ENCODE assay signal across 19 cellular contexts in genomic region chr12:6947615-6948014, GRCh38. TPM values are rescaled to one million over a fixed set of nuclear protein-coding genes. Genes with fewer than 3 reads are reported as not detected.
DNase-seq lines count a peak whose midpoint lies in the region; ATAC-seq, FAIRE-seq and TF ChIP-seq lines count a peak whose summit lies in the region.
"Had no signal": no experiment of that assay in that cellular context is flagged by ENCODE, and none has a peak within 500 bp of the region (broad histone marks: within the 10 kb centered on the region; RNA-seq: fewer than 3 reads in every experiment).

No MANE protein-coding gene starts in this region.

- CTCF ChIA-PET in HEK293 (lab: Yijun Ruan, JAX) (interaction anchor here (0.7 to 6.8 kb wide), 6 partner anchors 9 to 145 kb away, joined by 3 to 138 read pairs (median 4); no protein-coding TSS in a partner anchor), K562 (lab: Yijun Ruan, JAX; ENCODE audit: low intra/inter-chr PET ratio) (no interaction called here)

- H3K4me1 Mint-ChIP-seq in activated T-cell treated with anti-CD3 and anti-CD28 coated beads, Interleukin-2, amount 50 U/mL, for 24 hours (ENCODE audit: low read depth): peaks cover 82% of the 10 kb centered on the region
- peaks cover 30% of the 10 kb centered on the region for H3K4me1 Mint-ChIP-seq in osteocyte (ENCODE audit: unreplicated experiment)

- peaks cover 13% of the 10 kb centered on the region for H3K79me2 ChIP-seq in K562 (ENCODE audit: control insufficient read depth, insufficient read depth, low read length)

- H3K9me3 Mint-ChIP-seq in activated T-cell treated with anti-CD3 and anti-CD28 coated beads, Interleukin-2, amount 50 U/mL, for 24 hours: no peaks in the 10 kb centered on the region
- H3K9me3 Mint-ChIP-seq in osteocyte (ENCODE audit: unreplicated experiment): no peaks in the 10 kb centered on the region

- 79% methylated on average over 4 of the region's 8 CpGs for WGBS in K562 (ENCODE audit: insufficient coverage, low coverage, missing lambda C conversion rate)

- TF ChIP-seq CTCF in HEK293 (tag by site-specific recombination; IDR thresholded peaks at IDR 0.05): no peak
- no peak for TF ChIP-seq CTCF in K562 (IDR thresholded peaks at IDR 0.05 in 2 of 3, conservative IDR thresholded peaks at IDR 0.05 in 1 of 3; ENCODE audit: insufficient read depth in 2 of 3, low read depth in 1 of 3, low read length in 3 of 3)
- TF ChIP-seq CTCF in osteocyte (IDR thresholded peaks at IDR 0.05): no peak

- H3K9ac ChIP-seq in K562 (ENCODE audit: insufficient read depth in 1 of 2, low read depth in 2 of 2, low read length in 2 of 2): no peak overlapping the region

- H3K27ac Mint-ChIP-seq in activated T-cell treated with anti-CD3 and anti-CD28 coated beads, Interleukin-2, amount 50 U/mL, for 24 hours: peak overlapping the region; percentile 98
- peak overlapping the region; percentile 34 for H3K27ac Mint-ChIP-seq in osteocyte (ENCODE audit: unreplicated experiment)

- FAIRE-seq in K562 (lab: Jason Lieb, UNC): no peak

- no peak for TF ChIP-seq POLR2A in K562 (conservative IDR thresholded peaks at IDR 0.05)

- BruUV-seq in K562 (replicated peaks; lab: Mats Ljungman, UMichigan): no TSS peak

- no peak overlapping the region for H3K4me2 ChIP-seq in K562 (ENCODE audit: insufficient read depth, low read length)

- ATAC-seq in K562 (no peak), HG03175 (IDR thresholded peaks at IDR 0.05; ENCODE audit: unreplicated experiment) (no peak)

- H3K36me3 ChIP-seq in HEK293 (ENCODE audit: control insufficient read depth in 2 of 2, insufficient read depth in 1 of 2, low read length in 2 of 2) (peaks cover 0 to 10% of the 10 kb centered on the region in 2 experiments; a peak in 1 of 3 replicates), K562 (ENCODE audit: control insufficient read depth, insufficient read depth, low read length) (peaks cover 4% of the 10 kb centered on the region; the same call in 1 of the 3 replicates)
- H3K36me3 ChIP-seq: colonic mucosa had no signal

- no peaks in the 10 kb centered on the region for H4K20me1 ChIP-seq in K562 (replicated peaks; ENCODE audit: control insufficient read depth, insufficient read depth, low read length)

- no peak overlapping the region for H3K27ac ChIP-seq in HEK293 (ENCODE audit: extremely low read depth, low read depth, low read length)
- no peak overlapping the region for H3K27ac ChIP-seq in K562 (ENCODE audit: extremely low read depth, low read depth, low read length)
- H3K27ac ChIP-seq: thoracic aorta had no signal

- POLR2A ChIA-PET in HEK293 (lab: Yijun Ruan, JAX): interaction anchor here (0.7 to 4.9 kb wide), 5 partner anchors 21 to 988 kb away, joined by 3 to 32 read pairs (median 6); partner anchors contain the start of genes LPCAT3 and SLC2A3
- POLR2A ChIA-PET in K562 (lab: Yijun Ruan, JAX): interaction anchor here (0.7 to 6.3 kb wide), 4 partner anchors 11 to 27 kb away, joined by 3 to 98 read pairs (median 4); no protein-coding TSS in a partner anchor

- DNase-seq in activated T-cell treated with anti-CD3 and anti-CD28 coated beads, Interleukin-2, amount 50 U/mL, for 24 hours: no peak
- DNase-seq in activated T-cell treated with anti-CD3 and anti-CD28 coated beads for 4 hours: no peak
- no peak for DNase-seq in K562 (ENCODE audit: extremely low read depth in 1 of 4, low spot score in 3 of 4)
- DNase-seq in osteocyte (ENCODE audit: extremely low spot score, unreplicated experiment): no peak
- no peak for DNase-seq in effector CD8-positive, alpha-beta T cell (lab: John Stamatoyannopoulos, UW)
- DNase-seq in DMS 273 treated with DMSO at 0.1 percent for 48 hours (lab: John Stamatoyannopoulos, UW): no peak
- DNase-seq: colonic mucosa, DMS53, KG1, NCI-H146, OCI-M1 had no signal

- TF ChIP-seq EP300 in K562 (IDR thresholded peaks at IDR 0.05; ENCODE audit: low read length): no peak

- no peak for TF ChIP-seq RAD21 in K562 (CRISPR knock-in tag; conservative IDR thresholded peaks at IDR 0.05 in 1 of 2, IDR thresholded peaks at IDR 0.05 in 1 of 2)

- H3K27me3 ChIP-seq in K562 (ENCODE audit: control insufficient read depth in 2 of 2, insufficient read depth in 2 of 2, low read length in 2 of 2): no peaks in the 10 kb centered on the region
- H3K27me3 ChIP-seq: colonic mucosa had no signal

- H2AFZ ChIP-seq in K562 (ENCODE audit: low read depth, low read length): no peak overlapping the region

- intact Hi-C loops in K562 (cut with micrococcal nuclease): no loop called here

- in situ Hi-C loops in K562 (cut with MboI): no loop called here

- peak overlapping the region; percentile 41 for H3K4me3 Mint-ChIP-seq in activated T-cell treated with anti-CD3 and anti-CD28 coated beads, Interleukin-2, amount 50 U/mL, for 24 hours
- H3K4me3 Mint-ChIP-seq in osteocyte (ENCODE audit: unreplicated experiment): no peak overlapping the region

- H3K27me3 Mint-ChIP-seq in activated T-cell treated with anti-CD3 and anti-CD28 coated beads, Interleukin-2, amount 50 U/mL, for 24 hours: no peaks in the 10 kb centered on the region
- H3K27me3 Mint-ChIP-seq in osteocyte (ENCODE audit: unreplicated experiment): no peaks in the 10 kb centered on the region

- no peak overlapping the region for H3K4me3 ChIP-seq in HEK293 (ENCODE audit: low read depth, low read length)
- H3K4me3 ChIP-seq in K562: no peak overlapping the region
- H3K4me3 ChIP-seq: lung, thoracic aorta had no signal

- H3K9me3 ChIP-seq in HEK293 (ENCODE audit: control insufficient read depth, insufficient read depth, low read depth, low read length) (no peaks in the 10 kb centered on the region), K562 (replicated peaks; ENCODE audit: control insufficient read depth, insufficient read depth, low read depth, low read length) (no peaks in the 10 kb centered on the region)
- H3K9me3 ChIP-seq: colonic mucosa, thoracic aorta had no signal

- H3K4me1 ChIP-seq in HEK293 (ENCODE audit: control insufficient read depth, insufficient read depth, low read length): peaks cover 14% of the 10 kb centered on the region
- H3K4me1 ChIP-seq in K562 (replicated peaks in 1 of 2; ENCODE audit: control insufficient read depth in 2 of 2, insufficient read depth in 2 of 2, low read length in 2 of 2): peaks cover 13 to 54% of the 10 kb centered on the region in 2 experiments

- H3K36me3 Mint-ChIP-seq in activated T-cell treated with anti-CD3 and anti-CD28 coated beads, Interleukin-2, amount 50 U/mL, for 24 hours (ENCODE audit: low read depth): peaks cover 53% of the 10 kb centered on the region
- H3K36me3 Mint-ChIP-seq in osteocyte (ENCODE audit: unreplicated experiment): peaks cover 9% of the 10 kb centered on the region

- H3K9me1 ChIP-seq in K562 (ENCODE audit: control insufficient read depth, insufficient read depth, low read length): no peaks in the 10 kb centered on the region

RNA-seq across cellular contexts. Expression of gene PTPN6, which starts 3.5 kb away (rescaled TPM):
- total RNA-seq in K562 (2011; cell fraction: chromatin; rRNA removed; ENCODE audit: low replicate concordance): 2.3 and 4.5 TPM in 2 replicates
- total RNA-seq in K562 (2011; cell fraction: nucleolus; rRNA removed): 3.3 and 4.3 TPM in 2 replicates
- total RNA-seq in K562 (2011; cell fraction: nucleoplasm; rRNA removed): 2.6 and 2.8 TPM in 2 replicates
- total RNA-seq in K562 (2014; rRNA removed) (5.1 and 7.3 TPM in 2 replicates), K562 (2014; rRNA removed; fragmentation: Illumina TruSeq; extraction: Trizol) (1.5 and 1.6 TPM in 2 replicates), K562 (2015; rRNA removed; fragmentation: Illumina TruSeq; extraction: Trizol) (2.7 and 4.4 TPM in 2 replicates), K562 (2021) (4.1 and 6.4 TPM in 2 replicates), osteocyte (0.29 and 0.94 TPM in 2 replicates)
- polyA plus RNA-seq in K562 (2011; rRNA removed) (3.9 and 7.5 TPM in 2 replicates), K562 (2014; fragmentation: Illumina TruSeq; extraction: Trizol) (5.1 and 5.6 TPM in 2 replicates), K562 (2014; fragmentation: Nextera tagmentation; extraction: Ambion mirVana) (1 to 10 TPM; 2.0 to 3.0 TPM), K562 (2014; rRNA removed) (4.4 and 4.7 TPM in 2 replicates)
- polyA plus RNA-seq in K562 (2011; cell fraction: cytosol; rRNA removed): 5.1 and 8.7 TPM in 2 replicates
- polyA plus RNA-seq in K562 (2011; cell fraction: nucleus; rRNA removed): 8.0 and 10.0 TPM in 2 replicates
- polyA plus RNA-seq in K562 (2012): 6.6 and 9.3 TPM in 2 replicates
- polyA minus RNA-seq in K562 (2011; rRNA and poly(A)+ RNA removed): 2.0 and 5.6 TPM in 2 replicates
- polyA minus RNA-seq in K562 (2011; cell fraction: cytosol; rRNA and poly(A)+ RNA removed): 1.6 and 10.2 TPM in 2 replicates
- polyA minus RNA-seq in K562 (2011; cell fraction: nucleus; rRNA and poly(A)+ RNA removed): 2.0 and 5.2 TPM in 2 replicates

RNA-seq across cellular contexts. Expression of gene C12orf57, which starts 3.8 kb away (rescaled TPM):
- 30.7 and 66.4 TPM in 2 replicates for total RNA-seq in K562 (2011; cell fraction: chromatin; rRNA removed; ENCODE audit: low replicate concordance)
- total RNA-seq in K562 (2011; cell fraction: nucleolus; rRNA removed): 89.2 and 92.8 TPM in 2 replicates
- total RNA-seq in K562 (2011; cell fraction: nucleoplasm; rRNA removed): 81.8 and 119 TPM in 2 replicates
- total RNA-seq in K562 (2014; rRNA removed): 131 and 140 TPM in 2 replicates
- 22.9 and 26.7 TPM in 2 replicates for total RNA-seq in K562 (2014; rRNA removed; fragmentation: Illumina TruSeq; extraction: Trizol)
- 113 and 115 TPM in 2 replicates for total RNA-seq in K562 (2015; rRNA removed; fragmentation: Illumina TruSeq; extraction: Trizol)
- 104 and 113 TPM in 2 replicates for total RNA-seq in K562 (2021)
- 190 and 317 TPM in 2 replicates for polyA plus RNA-seq in K562 (2011; rRNA removed)
- polyA plus RNA-seq in K562 (2011; cell fraction: cytosol; rRNA removed): 504 and 556 TPM in 2 replicates
- 180 and 275 TPM in 2 replicates for polyA plus RNA-seq in K562 (2011; cell fraction: nucleus; rRNA removed)
- polyA plus RNA-seq in K562 (2012): 150 and 417 TPM in 2 replicates
- polyA plus RNA-seq in K562 (2014; fragmentation: Illumina TruSeq; extraction: Trizol): 41.5 and 120 TPM in 2 replicates
- polyA plus RNA-seq in K562 (2014; fragmentation: Nextera tagmentation; extraction: Ambion mirVana): 100 to 1,000 TPM in 1 of 2 experiments, 10 to 100 TPM in 1; 64.2 to 107 TPM
- polyA plus RNA-seq in K562 (2014; rRNA removed): 188 and 191 TPM in 2 replicates
- polyA minus RNA-seq in K562 (2011; rRNA and poly(A)+ RNA removed): 37.7 TPM in 2 replicates
- 34.5 and 61.2 TPM in 2 replicates for polyA minus RNA-seq in K562 (2011; cell fraction: cytosol; rRNA and poly(A)+ RNA removed)
- polyA minus RNA-seq in K562 (2011; cell fraction: nucleus; rRNA and poly(A)+ RNA removed): 33.4 and 59.2 TPM in 2 replicates
- total RNA-seq in osteocyte: 287 and 309 TPM in 2 replicates

RNA-seq across cellular contexts. Expression of gene RNU7-1, which starts 4.0 kb away (rescaled TPM):
- total RNA-seq in K562 (2011; cell fraction: chromatin; rRNA removed; ENCODE audit: low replicate concordance): not detected in 2 replicates
- total RNA-seq in K562 (2011; cell fraction: nucleolus; rRNA removed): not detected in 2 replicates
- total RNA-seq in K562 (2011; cell fraction: nucleoplasm; rRNA removed): not detected in 2 replicates
- total RNA-seq in K562 (2014; rRNA removed): not detected in 2 replicates
- not detected in 2 replicates for total RNA-seq in K562 (2014; rRNA removed; fragmentation: Illumina TruSeq; extraction: Trizol)
- total RNA-seq in K562 (2015; rRNA removed; fragmentation: Illumina TruSeq; extraction: Trizol): not detected in 2 replicates
- not detected in 2 replicates for total RNA-seq in K562 (2021)
- polyA plus RNA-seq in K562 (2011; rRNA removed): not detected in 2 replicates
- not detected in 2 replicates for polyA plus RNA-seq in K562 (2011; cell fraction: cytosol; rRNA removed)
- not detected in 2 replicates for polyA plus RNA-seq in K562 (2011; cell fraction: nucleus; rRNA removed)
- not detected in 2 replicates for polyA plus RNA-seq in K562 (2012)
- not detected in 2 replicates for polyA plus RNA-seq in K562 (2014; fragmentation: Illumina TruSeq; extraction: Trizol)
- not detected for polyA plus RNA-seq in K562 (2014; fragmentation: Nextera tagmentation; extraction: Ambion mirVana)
- polyA plus RNA-seq in K562 (2014; rRNA removed): not detected in 2 replicates
- polyA minus RNA-seq in K562 (2011; rRNA and poly(A)+ RNA removed): not detected in 2 replicates
- not detected in 2 replicates for polyA minus RNA-seq in K562 (2011; cell fraction: cytosol; rRNA and poly(A)+ RNA removed)
- polyA minus RNA-seq in K562 (2011; cell fraction: nucleus; rRNA and poly(A)+ RNA removed): not detected in 2 replicates
- total RNA-seq in osteocyte: not detected in 2 replicates
- total RNA-seq: colonic mucosa, lung, NCI-H460, omental fat pad, smooth muscle cell, thoracic aorta had no signal
- polyA plus RNA-seq: adipose tissue, lung, smooth muscle cell had no signal

RNA-seq across cellular contexts. Expression of gene ATN1, which starts 19.9 kb away (rescaled TPM):
- total RNA-seq in K562 (2011; cell fraction: chromatin; rRNA removed; ENCODE audit: low replicate concordance): 40.4 and 80.7 TPM in 2 replicates
- total RNA-seq in K562 (2011; cell fraction: nucleolus; rRNA removed): 33.9 and 34.2 TPM in 2 replicates
- total RNA-seq in K562 (2011; cell fraction: nucleoplasm; rRNA removed): 35.9 and 45.9 TPM in 2 replicates
- total RNA-seq in K562 (2014; rRNA removed) (3.9 and 6.6 TPM in 2 replicates), K562 (2014; rRNA removed; fragmentation: Illumina TruSeq; extraction: Trizol) (1.1 and 1.3 TPM in 2 replicates), K562 (2015; rRNA removed; fragmentation: Illumina TruSeq; extraction: Trizol) (2.6 and 3.4 TPM in 2 replicates), K562 (2021) (40.5 and 49.8 TPM in 2 replicates), osteocyte (117 and 123 TPM in 2 replicates)
- polyA plus RNA-seq in K562 (2011; rRNA removed) (2.7 and 8.6 TPM in 2 replicates), K562 (2014; fragmentation: Illumina TruSeq; extraction: Trizol) (31.0 and 37.6 TPM in 2 replicates), K562 (2014; fragmentation: Nextera tagmentation; extraction: Ambion mirVana) (under 1 TPM; 0.15 to 0.20 TPM), K562 (2014; rRNA removed) (21.8 and 28.6 TPM in 2 replicates)
- polyA plus RNA-seq in K562 (2011; cell fraction: cytosol; rRNA removed): 4.1 and 7.5 TPM in 2 replicates
- polyA plus RNA-seq in K562 (2011; cell fraction: nucleus; rRNA removed): 33.6 and 70.0 TPM in 2 replicates
- polyA plus RNA-seq in K562 (2012): 32.7 and 40.7 TPM in 2 replicates
- polyA minus RNA-seq in K562 (2011; rRNA and poly(A)+ RNA removed): 1.1 and 1.6 TPM in 2 replicates
- polyA minus RNA-seq in K562 (2011; cell fraction: cytosol; rRNA and poly(A)+ RNA removed): 13.8 and 27.9 TPM in 2 replicates
- polyA minus RNA-seq in K562 (2011; cell fraction: nucleus; rRNA and poly(A)+ RNA removed): 7.9 and 9.2 TPM in 2 replicates

RNA-seq across cellular contexts. Expression of gene PHB2, which starts 22.8 kb away (rescaled TPM):
- 114 and 294 TPM in 2 replicates for total RNA-seq in K562 (2011; cell fraction: chromatin; rRNA removed; ENCODE audit: low replicate concordance)
- total RNA-seq in K562 (2011; cell fraction: nucleolus; rRNA removed): 282 and 350 TPM in 2 replicates
- total RNA-seq in K562 (2011; cell fraction: nucleoplasm; rRNA removed): 189 and 209 TPM in 2 replicates
- total RNA-seq in K562 (2014; rRNA removed) (445 and 447 TPM in 2 replicates), K562 (2014; rRNA removed; fragmentation: Illumina TruSeq; extraction: Trizol) (245 and 293 TPM in 2 replicates), K562 (2015; rRNA removed; fragmentation: Illumina TruSeq; extraction: Trizol) (333 and 335 TPM in 2 replicates), K562 (2021) (345 and 377 TPM in 2 replicates), osteocyte (202 and 205 TPM in 2 replicates)
- polyA plus RNA-seq in K562 (2011; rRNA removed) (437 and 459 TPM in 2 replicates), K562 (2014; fragmentation: Illumina TruSeq; extraction: Trizol) (428 and 468 TPM in 2 replicates), K562 (2014; fragmentation: Nextera tagmentation; extraction: Ambion mirVana) (100 to 1,000 TPM in 1 of 2 experiments, 10 to 100 TPM in 1; 73.6 to 123 TPM), K562 (2014; rRNA removed) (449 and 464 TPM in 2 replicates)
- 556 and 694 TPM in 2 replicates for polyA plus RNA-seq in K562 (2011; cell fraction: cytosol; rRNA removed)
- polyA plus RNA-seq in K562 (2011; cell fraction: nucleus; rRNA removed): 446 and 452 TPM in 2 replicates
- polyA plus RNA-seq in K562 (2012): 284 and 340 TPM in 2 replicates
- 158 and 180 TPM in 2 replicates for polyA minus RNA-seq in K562 (2011; rRNA and poly(A)+ RNA removed)
- 115 and 128 TPM in 2 replicates for polyA minus RNA-seq in K562 (2011; cell fraction: cytosol; rRNA and poly(A)+ RNA removed)
- 169 and 221 TPM in 2 replicates for polyA minus RNA-seq in K562 (2011; cell fraction: nucleus; rRNA and poly(A)+ RNA removed)
